In the genomic region with DNA sequence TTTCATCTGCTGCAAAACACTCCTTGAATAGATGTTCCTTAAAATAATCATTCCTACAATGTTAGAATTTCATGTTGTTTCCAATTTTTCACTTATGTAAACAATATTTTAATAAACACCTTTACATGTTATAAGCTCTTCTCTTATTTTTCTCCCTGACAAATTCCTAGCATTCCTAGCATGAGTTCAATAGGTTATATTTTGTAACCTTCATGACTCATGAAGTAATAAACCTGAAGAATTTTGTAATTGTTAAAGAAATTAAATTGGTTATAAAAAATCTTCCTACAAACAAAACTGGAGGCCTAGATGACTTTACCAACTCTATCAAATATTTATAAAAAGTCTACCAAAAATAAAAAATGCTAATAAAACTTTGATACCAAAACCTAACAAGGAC, we compare ENCODE assay signal across 2 cellular contexts.
TF ChIP-seq lines count a peak whose summit lies in the region.

No MANE protein-coding gene starts in this region.

TF ChIP-seq in SK-N-SH treated with all-trans-retinoic acid at 6 μM for 48 hours, 23 proteins besides CTCF, POLR2A, EP300 and RAD21 (continued from another document):
- TF ChIP-seq, protein P1, sequence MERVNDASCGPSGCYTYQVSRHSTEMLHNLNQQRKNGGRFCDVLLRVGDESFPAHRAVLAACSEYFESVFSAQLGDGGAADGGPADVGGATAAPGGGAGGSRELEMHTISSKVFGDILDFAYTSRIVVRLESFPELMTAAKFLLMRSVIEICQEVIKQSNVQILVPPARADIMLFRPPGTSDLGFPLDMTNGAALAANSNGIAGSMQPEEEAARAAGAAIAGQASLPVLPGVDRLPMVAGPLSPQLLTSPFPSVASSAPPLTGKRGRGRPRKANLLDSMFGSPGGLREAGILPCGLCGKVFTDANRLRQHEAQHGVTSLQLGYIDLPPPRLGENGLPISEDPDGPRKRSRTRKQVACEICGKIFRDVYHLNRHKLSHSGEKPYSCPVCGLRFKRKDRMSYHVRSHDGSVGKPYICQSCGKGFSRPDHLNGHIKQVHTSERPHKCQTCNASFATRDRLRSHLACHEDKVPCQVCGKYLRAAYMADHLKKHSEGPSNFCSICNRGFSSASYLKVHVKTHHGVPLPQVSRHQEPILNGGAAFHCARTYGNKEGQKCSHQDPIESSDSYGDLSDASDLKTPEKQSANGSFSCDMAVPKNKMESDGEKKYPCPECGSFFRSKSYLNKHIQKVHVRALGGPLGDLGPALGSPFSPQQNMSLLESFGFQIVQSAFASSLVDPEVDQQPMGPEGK (CRISPR knock-in tag; IDR thresholded peaks at IDR 0.05; ENCODE audit: borderline replicate concordance), result no peak
- TF ChIP-seq ISL1 (CRISPR knock-in tag; IDR thresholded peaks at IDR 0.05) (peak; percentile 39), ZNF565 (CRISPR knock-in tag; conservative IDR thresholded peaks at IDR 0.05; ENCODE audit: low read depth) (no peak)

TF ChIP-seq in SK-N-SH, 30 proteins besides CTCF, POLR2A, EP300 and RAD21 (continued from another document):
- TF ChIP-seq, protein P2, sequence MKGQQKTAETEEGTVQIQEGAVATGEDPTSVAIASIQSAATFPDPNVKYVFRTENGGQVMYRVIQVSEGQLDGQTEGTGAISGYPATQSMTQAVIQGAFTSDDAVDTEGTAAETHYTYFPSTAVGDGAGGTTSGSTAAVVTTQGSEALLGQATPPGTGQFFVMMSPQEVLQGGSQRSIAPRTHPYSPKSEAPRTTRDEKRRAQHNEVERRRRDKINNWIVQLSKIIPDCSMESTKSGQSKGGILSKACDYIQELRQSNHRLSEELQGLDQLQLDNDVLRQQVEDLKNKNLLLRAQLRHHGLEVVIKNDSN (IDR thresholded peaks at IDR 0.05; ENCODE audit: borderline replicate concordance, low read depth), result no peak
- TF ChIP-seq RCOR1 (IDR thresholded peaks at IDR 0.05; ENCODE audit: low read length), result no peak
- no peak for TF ChIP-seq JUND (IDR thresholded peaks at IDR 0.05)
- no peak for TF ChIP-seq SMC3 (IDR thresholded peaks at IDR 0.05; ENCODE audit: low read depth, low read length)
- TF ChIP-seq YY1 (IDR thresholded peaks at IDR 0.05; ENCODE audit: low read depth), result no peak
- TF ChIP-seq FOXM1 (IDR thresholded peaks at IDR 0.05; ENCODE audit: low read depth), result no peak
- TF ChIP-seq MEF2A (IDR thresholded peaks at IDR 0.05; ENCODE audit: borderline replicate concordance, low read depth), result no peak
